ENCODE assay signal across 10 cellular contexts in genomic region chr1:217088521-217089221, GRCh38.
DNase-seq lines count a peak whose midpoint lies in the region; ATAC-seq and TF ChIP-seq lines count a peak whose summit lies in the region.
"Had no signal": no experiment of that assay in that cellular context is flagged by ENCODE, and none has a peak within 500 bp of the region (broad histone marks: within the 10 kb centered on the region; RNA-seq: fewer than 3 reads in every experiment).

No MANE protein-coding gene starts in this region.

- peak overlapping the region; percentile 93 for H2AFZ ChIP-seq in mammary epithelial cell (ENCODE audit: low read depth, low read length)

- peak overlapping the region; percentile 61 for H3K4me3 ChIP-seq in HUES6 (ENCODE audit: low read depth, low read length)
- H3K4me3 ChIP-seq in mammary epithelial cell (replicated peaks in 1 of 3; ENCODE audit: insufficient read depth in 1 of 3, low read depth in 2 of 3, low read length in 3 of 3): no peak overlapping the region
- H3K4me3 ChIP-seq in iPS-20b (ENCODE audit: low read length): peak overlapping the region; percentile 79
- peak overlapping the region in 2 of 3 donors; percentile 55 to 66 for H3K4me3 ChIP-seq in skeletal muscle tissue (ENCODE audit: low read length in 3 of 3)

- ATAC-seq in omental fat pad (ENCODE audit: low FRiP score): no peak
- no peak for ATAC-seq in foreskin keratinocyte

- dilution Hi-C loops in mammary epithelial cell (cut with HindIII; ENCODE audit: low sequenced_read_pairs): no loop called here

- H3K27me3 ChIP-seq in HUES6 (ENCODE audit: control insufficient read depth, insufficient read depth, low read length) (peaks cover 61% of the 10 kb centered on the region), mammary epithelial cell (ENCODE audit: insufficient read depth, low read length) (no peaks in the 10 kb centered on the region), iPS-20b (ENCODE audit: insufficient read depth, low read length) (peaks cover 66% of the 10 kb centered on the region), skeletal muscle tissue (ENCODE audit: control insufficient read depth in 3 of 3, insufficient read depth in 3 of 3, low read length in 3 of 3) (peaks cover 0 to 5% (median 0%) of the 10 kb centered on the region in 3 donors), foreskin keratinocyte (no peaks in the 10 kb centered on the region)

- BruUV-seq in mammary epithelial cell (replicated peaks; lab: Mats Ljungman, UMichigan): no TSS peak

- WGBS in mammary epithelial cell (ENCODE audit: low coverage, missing lambda C conversion rate): 21% methylated on average over 5 of the region's 12 CpGs

- peak overlapping the region; percentile 94 for H3K4me2 ChIP-seq in mammary epithelial cell (ENCODE audit: insufficient read depth, low read depth, low read length)

- in situ Hi-C loops in mammary epithelial cell (cut with MboI; ENCODE audit: low sequenced_read_pairs in 2 of 2): no loop called here

- H3K36me3 ChIP-seq in HUES6 (ENCODE audit: control insufficient read depth, insufficient read depth, low read length) (no peaks in the 10 kb centered on the region), mammary epithelial cell (ENCODE audit: insufficient read depth, low read length) (no peaks in the 10 kb centered on the region), iPS-20b (ENCODE audit: insufficient read depth, low read depth, low read length) (no peaks in the 10 kb centered on the region), skeletal muscle tissue (ENCODE audit: control insufficient read depth in 3 of 3, insufficient read depth in 3 of 3, low read length in 3 of 3) (no peaks in the 10 kb centered on the region)
- H3K36me3 ChIP-seq: neutrophil had no signal

- CTCF ChIA-PET in mammary epithelial cell (lab: Charles Lee; ENCODE audit: low non-redundant PET): no interaction called here

- no peaks in the 10 kb centered on the region for H3K79me2 ChIP-seq in mammary epithelial cell (ENCODE audit: insufficient read depth, low read length)

- H3K27ac ChIP-seq in HUES6 (ENCODE audit: low read depth, low read length) (no peak overlapping the region), mammary epithelial cell (ENCODE audit: insufficient read depth, low read depth, low read length) (no peak overlapping the region), iPS-20b (ENCODE audit: low read length) (no peak overlapping the region), skeletal muscle tissue (ENCODE audit: low read depth, low read length) (no peak overlapping the region), foreskin keratinocyte (no peak overlapping the region)
- H3K27ac ChIP-seq: neutrophil had no signal

- H3K9me3 ChIP-seq in HUES6 (ENCODE audit: control insufficient read depth, insufficient read depth, low read depth, low read length) (no peaks in the 10 kb centered on the region), mammary epithelial cell (replicated peaks; ENCODE audit: insufficient read depth, low read length) (no peaks in the 10 kb centered on the region), iPS-20b (ENCODE audit: insufficient read depth, low read depth, low read length) (no peaks in the 10 kb centered on the region), skeletal muscle tissue (ENCODE audit: control insufficient read depth in 3 of 3, low read length in 3 of 3) (no peaks in the 10 kb centered on the region)
- H3K9me3 ChIP-seq: neutrophil had no signal

- H3K4me1 ChIP-seq in HUES6 (ENCODE audit: control insufficient read depth, insufficient read depth, low read length) (peaks cover 9% of the 10 kb centered on the region), mammary epithelial cell (ENCODE audit: insufficient read depth, low read length) (peaks cover 6% of the 10 kb centered on the region), iPS-20b (ENCODE audit: insufficient read depth, low read length) (peaks cover 14% of the 10 kb centered on the region; the same call in 1 of the 2 replicates), skeletal muscle tissue (ENCODE audit: control insufficient read depth in 3 of 3, insufficient read depth in 3 of 3, low read length in 3 of 3) (peaks cover 8 to 11% (median 9%) of the 10 kb centered on the region in 3 donors), foreskin keratinocyte (no peaks in the 10 kb centered on the region)

- intact Hi-C loops in mammary epithelial cell (cut with micrococcal nuclease): no loop called here

- H4K20me1 ChIP-seq in mammary epithelial cell (ENCODE audit: insufficient read depth, low read length): no peaks in the 10 kb centered on the region

- no peak overlapping the region for H3K9ac ChIP-seq in HUES6 (ENCODE audit: low read length)
- no peak overlapping the region for H3K9ac ChIP-seq in mammary epithelial cell (ENCODE audit: insufficient read depth, low read length)
- H3K9ac ChIP-seq in iPS-20b (ENCODE audit: low read depth, low read length): peak overlapping the region; percentile 20; the same call in 1 of the 2 replicates
- no peak overlapping the region for H3K9ac ChIP-seq in skeletal muscle tissue (ENCODE audit: low read depth in 1 of 3, low read length in 3 of 3)

- DNase-seq in mammary epithelial cell (no peak), omental fat pad (ENCODE audit: low spot score) (no peak), NCI-H748 (lab: John Stamatoyannopoulos, UW; ENCODE audit: unreplicated experiment) (no peak), foreskin keratinocyte (no peak), inferior parietal cortex (ENCODE audit: extremely low spot score) (no peak)
- DNase-seq: T-helper 2 cell had no signal

- no peak for TF ChIP-seq CTCF in mammary epithelial cell (conservative IDR thresholded peaks at IDR 0.05 in 1 of 2, IDR thresholded peaks at IDR 0.05 in 1 of 2; ENCODE audit: extremely low read depth in 1 of 2, insufficient read depth in 1 of 2, low read depth in 1 of 2, low read length in 2 of 2)
- no peak for TF ChIP-seq CTCF in omental fat pad (IDR thresholded peaks at IDR 0.05)
- no peak for TF ChIP-seq CTCF in foreskin keratinocyte (conservative IDR thresholded peaks at IDR 0.05)

Comparison
In these comparisons a context has a peak if more than half of its experiments do, and no peak if none do; other contexts are left out.
1. H3K4me3 ChIP-seq: peak in HUES6 (single experiment), iPS-20b (single experiment) and skeletal muscle tissue (2 of 3); none in mammary epithelial cell (0 of 3).